ENCODE assay signal across 24 cellular contexts in the genomic region with DNA sequence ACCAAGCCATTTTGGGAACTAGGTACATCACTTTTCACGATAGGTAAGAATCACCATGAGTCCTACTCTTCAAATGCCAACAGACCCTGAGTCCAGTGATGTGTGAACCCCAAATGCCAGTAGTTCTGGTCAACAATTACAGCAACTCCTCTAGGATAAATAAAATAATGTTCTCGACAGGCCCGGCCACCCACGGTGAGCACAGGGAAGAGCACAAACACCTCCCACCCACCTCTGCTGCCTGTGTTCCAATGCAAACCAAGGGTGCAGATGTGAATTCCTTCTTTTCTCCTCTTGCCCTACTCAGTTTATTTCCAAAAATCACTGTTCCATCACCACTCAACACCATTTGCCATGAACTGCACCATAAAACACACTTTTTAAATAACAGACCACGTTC. TPM values are rescaled to one million over a fixed set of nuclear protein-coding genes. Genes with fewer than 3 reads are reported as not detected.
"Had no signal": no experiment of that assay in that cellular context is flagged by ENCODE, and none has a peak within 500 bp of the region (broad histone marks: within the 10 kb centered on the region; RNA-seq: fewer than 3 reads in every experiment).

No MANE protein-coding gene starts in this region.

- H3K4me1 Mint-ChIP-seq: naive thymus-derived CD4-positive, alpha-beta T cell; stimulated activated naive B cell treated with anti-CD40 and anti-IgM and Interleukin-4, amounts not matched to agents 10 μg/mL and 1 μg/mL and 100 μg/mL, for 72 hours; stimulated activated naive CD8-positive, alpha-beta T cell treated with anti-CD3 and anti-CD28 coated beads, Interleukin-15, amount 100 ng/mL, for 72 hours had no signal

- H3K9me3 ChIP-seq: colonic mucosa, esophagus muscularis mucosa, gastrocnemius medialis, neutrophil, sigmoid colon, upper lobe of left lung, vagina had no signal

- ATAC-seq: gastrocnemius medialis; left colon; left ventricle myocardium superior; naive thymus-derived CD4-positive, alpha-beta T cell; stimulated activated naive B cell treated with anti-CD40 and anti-IgM and Interleukin-4, amounts not matched to agents 10 μg/mL and 1 μg/mL and 100 μg/mL, for 72 hours; stimulated activated naive CD8-positive, alpha-beta T cell treated with anti-CD3 and anti-CD28 coated beads, Interleukin-15, amount 100 ng/mL, for 72 hours had no signal

- H3K4me3 Mint-ChIP-seq: naive thymus-derived CD4-positive, alpha-beta T cell; stimulated activated naive B cell treated with anti-CD40 and anti-IgM and Interleukin-4, amounts not matched to agents 10 μg/mL and 1 μg/mL and 100 μg/mL, for 72 hours; stimulated activated naive CD8-positive, alpha-beta T cell treated with anti-CD3 and anti-CD28 coated beads, Interleukin-15, amount 100 ng/mL, for 72 hours had no signal

- H3K27ac ChIP-seq: colonic mucosa, epithelial cell of prostate, esophagus muscularis mucosa, gastrocnemius medialis, neutrophil, sigmoid colon, skin epidermis, upper lobe of left lung, vagina had no signal

- H3K36me3 ChIP-seq: colonic mucosa, esophagus muscularis mucosa, gastrocnemius medialis, neutrophil, sigmoid colon, upper lobe of left lung, vagina had no signal

- H3K27me3 ChIP-seq: colonic mucosa, esophagus muscularis mucosa, gastrocnemius medialis, neutrophil, sigmoid colon, upper lobe of left lung, vagina had no signal

- H3K36me3 Mint-ChIP-seq: naive thymus-derived CD4-positive, alpha-beta T cell; stimulated activated naive B cell treated with anti-CD40 and anti-IgM and Interleukin-4, amounts not matched to agents 10 μg/mL and 1 μg/mL and 100 μg/mL, for 72 hours had no signal

- H3K4me3 ChIP-seq: colonic mucosa, esophagus muscularis mucosa, gastrocnemius medialis, lung, sigmoid colon, skin epidermis, upper lobe of left lung, vagina had no signal

- H3K27ac Mint-ChIP-seq: naive thymus-derived CD4-positive, alpha-beta T cell; stimulated activated naive B cell treated with anti-CD40 and anti-IgM and Interleukin-4, amounts not matched to agents 10 μg/mL and 1 μg/mL and 100 μg/mL, for 72 hours; stimulated activated naive CD8-positive, alpha-beta T cell treated with anti-CD3 and anti-CD28 coated beads, Interleukin-15, amount 100 ng/mL, for 72 hours had no signal

- DNase-seq: colonic mucosa; dermis blood vessel endothelial cell; effector CD8-positive, alpha-beta T cell; gastrocnemius medialis; glutamatergic neuron; left colon; left ventricle myocardium superior; mesenchymal stem cell; naive thymus-derived CD4-positive, alpha-beta T cell; sigmoid colon; stimulated activated CD4-positive, alpha-beta T cell treated with anti-CD3 and anti-CD28 coated beads, Interleukin-2, amount 100 ng/mL, for 24 hours; stimulated activated CD4-positive, alpha-beta T cell treated with anti-CD3 and anti-CD28 coated beads, Interleukin-4, amount 100 ng/mL, for 4 hours; stimulated activated naive B cell treated with anti-CD40 and anti-IgM and Interleukin-4, amounts not matched to agents 10 μg/mL and 1 μg/mL and 100 μg/mL, for 72 hours; stimulated activated naive CD8-positive, alpha-beta T cell treated with anti-CD3 and anti-CD28 coated beads, Interleukin-15, amount 100 ng/mL, for 72 hours; upper lobe of left lung had no signal

- H3K27me3 Mint-ChIP-seq: stimulated activated naive B cell treated with anti-CD40 and anti-IgM and Interleukin-4, amounts not matched to agents 10 μg/mL and 1 μg/mL and 100 μg/mL, for 72 hours had no signal

- H3K4me1 ChIP-seq: colonic mucosa, esophagus muscularis mucosa, gastrocnemius medialis, upper lobe of left lung had no signal

RNA-seq across cellular contexts. Expression of a gene that starts 33.3 kb away (rescaled TPM):
- total RNA-seq: fibroblast of villous mesenchyme, osteocyte, pulmonary artery endothelial cell had no signal
